ENCODE assay signal across 9 cellular contexts in genomic region chr4:76305033-76305687, GRCh38. TPM values are rescaled to one million over a fixed set of nuclear protein-coding genes. Genes with fewer than 3 reads are reported as not detected.
DNase-seq lines count a peak whose midpoint lies in the region; ATAC-seq, FAIRE-seq and TF ChIP-seq lines count a peak whose summit lies in the region.
"Had no signal": no experiment of that assay in that cellular context is flagged by ENCODE, and none has a peak within 500 bp of the region (broad histone marks: within the 10 kb centered on the region; RNA-seq: fewer than 3 reads in every experiment).

No MANE protein-coding gene starts in this region.

- H3K4me1 ChIP-seq in liver (ENCODE audit: control insufficient read depth in 4 of 4, insufficient read depth in 4 of 4, low read length in 3 of 4): peaks cover 2 to 39% (median 31%) of the 10 kb centered on the region in 4 donors
- H3K4me1 ChIP-seq in thoracic aorta (ENCODE audit: control insufficient read depth in 1 of 2, low read depth in 2 of 2): peaks cover 17 to 45% of the 10 kb centered on the region in 2 donors
- peaks cover 6 to 10% of the 10 kb centered on the region in 2 donors for H3K4me1 ChIP-seq in small intestine (ENCODE audit: control insufficient read depth in 2 of 2, insufficient read depth in 1 of 2, low read depth in 1 of 2, low read length in 1 of 2)
- H3K4me1 ChIP-seq in body of pancreas: peaks cover 58% of the 10 kb centered on the region

- no peak for TF ChIP-seq RAD21 in liver (IDR thresholded peaks at IDR 0.05)

- peaks cover 38% of the 10 kb centered on the region for H3K4me1 Mint-ChIP-seq in activated T-cell treated with anti-CD3 and anti-CD28 coated beads, Interleukin-2, amount 50 U/mL, for 4 hours (ENCODE audit: low read depth)

- peak overlapping the region; percentile 84 to 95 for H3K27ac ChIP-seq in liver (ENCODE audit: low read depth in 1 of 2, low read length in 2 of 2)
- H3K27ac ChIP-seq in thoracic aorta: peak overlapping the region; percentile 88 to 89
- no peak overlapping the region for H3K27ac ChIP-seq in small intestine (ENCODE audit: low read depth in 1 of 2, low read length in 1 of 2)
- H3K27ac ChIP-seq in body of pancreas: peak overlapping the region in 1 of 4 donors; percentile 94

- H3K36me3 ChIP-seq in liver (ENCODE audit: control insufficient read depth in 4 of 4, insufficient read depth in 3 of 4, low read depth in 1 of 4, low read length in 3 of 4): peaks cover 0 to 10% (median 0%) of the 10 kb centered on the region in 4 donors
- peaks cover 5% of the 10 kb centered on the region for H3K36me3 ChIP-seq in thoracic aorta
- no peaks in the 10 kb centered on the region for H3K36me3 ChIP-seq in small intestine (ENCODE audit: control insufficient read depth in 2 of 2, insufficient read depth in 2 of 2, low read length in 2 of 2)
- H3K36me3 ChIP-seq in body of pancreas (replicated peaks in 1 of 2; ENCODE audit: insufficient read depth in 1 of 2, low read depth in 2 of 2): no peaks in the 10 kb centered on the region

- no peaks in the 10 kb centered on the region for H3K27me3 ChIP-seq in liver (ENCODE audit: control insufficient read depth in 4 of 4, insufficient read depth in 4 of 4, low read length in 3 of 4)
- H3K27me3 ChIP-seq in thoracic aorta (replicated peaks; ENCODE audit: insufficient read depth): no peaks in the 10 kb centered on the region
- H3K27me3 ChIP-seq in small intestine (ENCODE audit: control insufficient read depth in 2 of 2, insufficient read depth in 2 of 2, low read length in 2 of 2): no peaks in the 10 kb centered on the region
- H3K27me3 ChIP-seq in body of pancreas: no peaks in the 10 kb centered on the region

- TF ChIP-seq POLR2A in body of pancreas (IDR thresholded peaks at IDR 0.05): no peak

- H3K9ac ChIP-seq in liver (ENCODE audit: low read depth in 1 of 2, low read length in 2 of 2): peak overlapping the region; percentile 85 to 97

- no peak overlapping the region for H3K27ac Mint-ChIP-seq in activated naive CD4-positive, alpha-beta T cell treated with anti-CD3 and anti-CD28 coated beads, Interleukin-2, amount 50 U/mL, for 72 hours

- no peaks in the 10 kb centered on the region for H3K36me3 Mint-ChIP-seq in activated T-cell treated with anti-CD3 and anti-CD28 coated beads, Interleukin-2, amount 50 U/mL, for 4 hours (ENCODE audit: insufficient read depth)
- peaks cover 0 to 4% of the 10 kb centered on the region in 2 donors for H3K36me3 Mint-ChIP-seq in activated naive CD4-positive, alpha-beta T cell treated with anti-CD3 and anti-CD28 coated beads, Interleukin-2, amount 50 U/mL, for 72 hours

- peak; percentile 40 to 43 for ATAC-seq in activated T-cell treated with anti-CD3 and anti-CD28 coated beads, Interleukin-2, amount 50 U/mL, for 4 hours
- ATAC-seq in activated naive CD4-positive, alpha-beta T cell treated with anti-CD3 and anti-CD28 coated beads, Interleukin-2, amount 50 U/mL, for 72 hours: peak; percentile 59
- ATAC-seq in thoracic aorta (ENCODE audit: insufficient number of reproducible peaks, low FRiP score, low read depth): no peak
- no peak for ATAC-seq in body of pancreas

- intact Hi-C loops in body of pancreas (cut with DNase I): no loop called here

- H3K9me3 Mint-ChIP-seq in activated T-cell treated with anti-CD3 and anti-CD28 coated beads, Interleukin-2, amount 50 U/mL, for 4 hours: no peaks in the 10 kb centered on the region
- peaks cover 0 to 4% of the 10 kb centered on the region in 2 donors for H3K9me3 Mint-ChIP-seq in activated naive CD4-positive, alpha-beta T cell treated with anti-CD3 and anti-CD28 coated beads, Interleukin-2, amount 50 U/mL, for 72 hours

- no peaks in the 10 kb centered on the region for H3K27me3 Mint-ChIP-seq in activated T-cell treated with anti-CD3 and anti-CD28 coated beads, Interleukin-2, amount 50 U/mL, for 4 hours (ENCODE audit: low read depth)

- no peak for DNase-seq in activated T-cell treated with anti-CD3 and anti-CD28 coated beads, Interleukin-2, amount 50 U/mL, for 4 hours
- no peak for DNase-seq in activated T-cell treated with anti-CD3 and anti-CD28 coated beads for 4 hours
- peak in 1 of 2 donors; percentile 23 for DNase-seq in activated naive CD4-positive, alpha-beta T cell treated with anti-CD3 and anti-CD28 coated beads, Interleukin-2, amount 50 U/mL, for 72 hours (ENCODE audit: low spot score in 2 of 2)
- DNase-seq in thoracic aorta (ENCODE audit: low spot score): no peak
- DNase-seq in small intestine: no peak
- DNase-seq in body of pancreas: no peak
- no peak for DNase-seq in NCI-H526 treated with DMSO at 0.1 percent for 48 hours (lab: John Stamatoyannopoulos, UW)

- FAIRE-seq in small intestine (lab: Jason Lieb, UNC): no peak
- FAIRE-seq: D721Med had no signal

- H3K9me3 ChIP-seq in liver (ENCODE audit: control insufficient read depth in 4 of 4, low read length in 3 of 4) (no peaks in the 10 kb centered on the region), thoracic aorta (no peaks in the 10 kb centered on the region), small intestine (ENCODE audit: control insufficient read depth, low read depth) (no peaks in the 10 kb centered on the region), body of pancreas (no peaks in the 10 kb centered on the region)

- H3K4me3 Mint-ChIP-seq in activated T-cell treated with anti-CD3 and anti-CD28 coated beads, Interleukin-2, amount 50 U/mL, for 4 hours: peak overlapping the region; percentile 81

- H3K4me3 ChIP-seq in liver (ENCODE audit: low read depth in 1 of 3, low read length in 3 of 3): peak overlapping the region; percentile 77 to 86 (median 85)
- peak overlapping the region; percentile 94 for H3K4me3 ChIP-seq in thoracic aorta
- no peak overlapping the region for H3K4me3 ChIP-seq in small intestine (ENCODE audit: low read depth in 1 of 2, low read length in 2 of 2)
- H3K4me3 ChIP-seq in body of pancreas: no peak overlapping the region

- 72% methylated on average over 7 of the region's 7 CpGs for WGBS in liver
- 67 to 68% (median 67%) methylated on average over 7 of the region's 7 CpGs for WGBS in small intestine, 3 donors
- WGBS in body of pancreas, 2 donors: 74 to 87% methylated on average over 7 of the region's 7 CpGs

- TF ChIP-seq CTCF in liver (IDR thresholded peaks at IDR 0.05; ENCODE audit: low read depth, low read length, missing input control) (no peak), thoracic aorta (IDR thresholded peaks at IDR 0.05) (no peak), body of pancreas (IDR thresholded peaks at IDR 0.05) (no peak)

TF ChIP-seq in liver, 16 proteins besides CTCF, POLR2A, EP300 and RAD21:
- TF ChIP-seq GABPA (IDR thresholded peaks at IDR 0.05 in 1 of 2, conservative IDR thresholded peaks at IDR 0.05 in 1 of 2) (no peak), HNF4A (conservative IDR thresholded peaks at IDR 0.05) (peak in 1 of 2 donors; percentile 11)
TF ChIP-seq in liver: peak in this region for 1.

RNA-seq across cellular contexts. Expression of gene STBD1, which starts 1.4 kb away (rescaled TPM):
- total RNA-seq in activated T-cell treated with anti-CD3 and anti-CD28 coated beads, Interleukin-2, amount 50 U/mL, for 4 hours: under 1 TPM; 0.23 to 0.52 (median 0.34) TPM
- total RNA-seq in activated naive CD4-positive, alpha-beta T cell treated with anti-CD3 and anti-CD28 coated beads, Interleukin-2, amount 50 U/mL, for 72 hours: under 1 TPM in 1 of 2 donors, not detected in 1; 0.19 TPM
- total RNA-seq in liver: 10 to 100 TPM; 10.3 to 18.9 TPM
- 10 to 100 TPM; 41.7 to 42.5 TPM for polyA plus RNA-seq in liver
- total RNA-seq in thoracic aorta: 10 to 100 TPM in 1 of 2 donors, 1 to 10 TPM in 1; 7.7 to 14.6 TPM
- polyA plus RNA-seq in small intestine: 1 to 10 TPM; 4.9 to 9.5 (median 8.3) TPM
- 1 to 10 TPM; 6.2 to 6.6 TPM for total RNA-seq in body of pancreas

RNA-seq across cellular contexts. Expression of gene FAM47E, which starts 53.6 kb away (rescaled TPM):
- total RNA-seq in activated T-cell treated with anti-CD3 and anti-CD28 coated beads, Interleukin-2, amount 50 U/mL, for 4 hours: not detected
- total RNA-seq in activated naive CD4-positive, alpha-beta T cell treated with anti-CD3 and anti-CD28 coated beads, Interleukin-2, amount 50 U/mL, for 72 hours: not detected
- total RNA-seq in liver: 1 to 10 TPM; 1.3 to 2.0 TPM
- polyA plus RNA-seq in liver: 1 to 10 TPM in 1 of 2 donors, under 1 TPM in 1; 0.85 to 2.5 TPM
- under 1 TPM; 0.42 to 0.54 TPM for total RNA-seq in thoracic aorta
- polyA plus RNA-seq in small intestine: 1 to 10 TPM; 1.8 to 7.6 (median 3.0) TPM
- 10 to 100 TPM; 10.1 to 16.2 TPM for total RNA-seq in body of pancreas

Comparison
In these comparisons a context has a peak if more than half of its experiments do, and no peak if none do; other contexts are left out.
1. ATAC-seq: peak in activated T-cell treated with anti-CD3 and anti-CD28 coated beads, Interleukin-2, amount 50 U/mL, for 4 hours (2 of 2) and activated naive CD4-positive, alpha-beta T cell treated with anti-CD3 and anti-CD28 coated beads, Interleukin-2, amount 50 U/mL, for 72 hours (2 of 2); none in thoracic aorta (single experiment) and body of pancreas (single experiment).
2. H3K27ac ChIP-seq: peak in liver (2 of 2) and thoracic aorta (2 of 2); none in small intestine (0 of 2).
3. H3K4me3 ChIP-seq: peak in liver (3 of 3) and thoracic aorta (single experiment); none in small intestine (0 of 2) and body of pancreas (0 of 2).
4. RNA of gene STBD1, which starts 1.4 kb away (total RNA-seq): 10.3 to 18.9 TPM in liver, 7.7 to 14.6 TPM in thoracic aorta and 6.2 to 6.6 TPM in body of pancreas; 0.23 to 0.52 TPM in activated T-cell treated with anti-CD3 and anti-CD28 coated beads, Interleukin-2, amount 50 U/mL, for 4 hours and 0.19 TPM in activated naive CD4-positive, alpha-beta T cell treated with anti-CD3 and anti-CD28 coated beads, Interleukin-2, amount 50 U/mL, for 72 hours; every median in the first group is over 4 times any median in the second.